8 cellular contexts compared by ENCODE assay signal in the genomic region with DNA sequence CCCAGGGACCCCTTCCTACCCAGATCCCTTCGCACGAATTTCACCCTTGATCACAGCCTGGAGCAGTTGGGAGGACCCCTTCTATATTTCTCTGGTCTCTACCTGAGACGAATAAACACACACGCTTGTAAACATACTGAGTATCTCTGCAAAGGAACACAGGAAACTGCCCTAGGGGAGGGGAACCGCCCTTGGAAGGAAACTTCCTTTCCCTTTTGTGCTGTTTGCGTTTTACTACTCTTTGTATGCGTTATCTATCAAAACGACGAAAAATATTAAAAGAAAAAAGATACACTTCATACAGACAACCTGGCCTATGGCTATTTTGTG. TPM values are rescaled to one million over a fixed set of nuclear protein-coding genes. Genes with fewer than 3 reads are reported as not detected.
DNase-seq lines count a peak whose midpoint lies in the region; ATAC-seq and TF ChIP-seq lines count a peak whose summit lies in the region.

No MANE protein-coding gene starts in this region.

- peak overlapping the region; percentile 89 for H3K27ac Mint-ChIP-seq in activated naive CD4-positive, alpha-beta T cell treated with anti-CD3 and anti-CD28 coated beads, Interleukin-2, amount 10 ng/mL, durations not matched to agents 7 days and 5 days
- H3K27ac Mint-ChIP-seq in activated CD4-positive, alpha-beta memory T cell treated with anti-CD3 and anti-CD28 coated beads for 36 hours, result peak overlapping the region; percentile 86

- H3K9me3 Mint-ChIP-seq in activated naive CD4-positive, alpha-beta T cell treated with anti-CD3 and anti-CD28 coated beads, Interleukin-2, amount 10 ng/mL, durations not matched to agents 7 days and 5 days, result no peaks in the 10 kb centered on the region
- no peaks in the 10 kb centered on the region for H3K9me3 Mint-ChIP-seq in activated CD4-positive, alpha-beta memory T cell treated with anti-CD3 and anti-CD28 coated beads for 36 hours

- H2AFZ ChIP-seq in smooth muscle cell (ENCODE audit: low read depth), result peak overlapping the region; percentile 17

- H3K27ac ChIP-seq in smooth muscle cell (ENCODE audit: low read depth), result peak overlapping the region; percentile 54

- no peak for ATAC-seq in GM18870 (IDR thresholded peaks at IDR 0.05; ENCODE audit: unreplicated experiment)

- peaks cover 45% of the 10 kb centered on the region for H3K4me1 Mint-ChIP-seq in activated naive CD4-positive, alpha-beta T cell treated with anti-CD3 and anti-CD28 coated beads, Interleukin-2, amount 10 ng/mL, durations not matched to agents 7 days and 5 days
- H3K4me1 Mint-ChIP-seq in activated CD4-positive, alpha-beta memory T cell treated with anti-CD3 and anti-CD28 coated beads for 36 hours (ENCODE audit: low read depth), result peaks cover 38% of the 10 kb centered on the region

- intact Hi-C loops in activated CD4-positive, alpha-beta memory T cell treated with anti-CD3 and anti-CD28 coated beads for 36 hours (cut with micrococcal nuclease), result loop anchor here (1.0 to 5.0 kb wide), 5 partner anchors 21 to 824 kb away; a partner anchor contains a TSS

- no peaks in the 10 kb centered on the region for H3F3A ChIP-seq in smooth muscle cell (ENCODE audit: low read depth)

- H3K4me3 Mint-ChIP-seq in activated naive CD4-positive, alpha-beta T cell treated with anti-CD3 and anti-CD28 coated beads, Interleukin-2, amount 10 ng/mL, durations not matched to agents 7 days and 5 days, result peak overlapping the region; percentile 87
- H3K4me3 Mint-ChIP-seq in activated CD4-positive, alpha-beta memory T cell treated with anti-CD3 and anti-CD28 coated beads for 36 hours, result peak overlapping the region; percentile 87

- peaks cover 14% of the 10 kb centered on the region for H4K20me1 ChIP-seq in smooth muscle cell (ENCODE audit: low read depth)

- H3K4me1 ChIP-seq in smooth muscle cell (ENCODE audit: low read depth), result peaks cover 4% of the 10 kb centered on the region

- POLR2A ChIA-PET in activated CD4-positive, alpha-beta memory T cell treated with anti-CD3 and anti-CD28 coated beads for 36 hours (lab: Charles Lee), result interaction anchor here (0.5 to 1.6 kb wide), 6 partner anchors 8 to 89 kb away, joined by 3 to 8 read pairs (median 4); a partner anchor contains a TSS

- no peak for TF ChIP-seq CTCF in smooth muscle cell (IDR thresholded peaks at IDR 0.05; ENCODE audit: borderline replicate concordance, insufficient read depth, poor library complexity, severe bottlenecking)

- H3K27me3 Mint-ChIP-seq in activated naive CD4-positive, alpha-beta T cell treated with anti-CD3 and anti-CD28 coated beads, Interleukin-2, amount 10 ng/mL, durations not matched to agents 7 days and 5 days, result peaks cover 13% of the 10 kb centered on the region
- H3K27me3 Mint-ChIP-seq in activated CD4-positive, alpha-beta memory T cell treated with anti-CD3 and anti-CD28 coated beads for 36 hours, result no peaks in the 10 kb centered on the region

- peaks cover 32% of the 10 kb centered on the region for H3K36me3 Mint-ChIP-seq in activated naive CD4-positive, alpha-beta T cell treated with anti-CD3 and anti-CD28 coated beads, Interleukin-2, amount 10 ng/mL, durations not matched to agents 7 days and 5 days
- H3K36me3 Mint-ChIP-seq in activated CD4-positive, alpha-beta memory T cell treated with anti-CD3 and anti-CD28 coated beads for 36 hours, result peaks cover 21% of the 10 kb centered on the region

- H3K36me3 ChIP-seq in smooth muscle cell (ENCODE audit: low read depth), result peaks cover 3% of the 10 kb centered on the region

- H3K9ac ChIP-seq in smooth muscle cell (ENCODE audit: low read depth), result peak overlapping the region; percentile 92

- no peak for DNase-seq in activated naive CD4-positive, alpha-beta T cell treated with anti-CD3 and anti-CD28 coated beads, Interleukin-2, amount 10 ng/mL, durations not matched to agents 7 days and 5 days
- no peak for DNase-seq in activated naive CD4-positive, alpha-beta T cell treated with anti-CD3 and anti-CD28 coated beads, Interleukin-2, amount 50 U/mL, for 16 hours
- no peak for DNase-seq in activated CD4-positive, alpha-beta memory T cell treated with anti-CD3 and anti-CD28 coated beads for 36 hours
- peak; percentile 48 for DNase-seq in hepatic stellate cell (ENCODE audit: low spot score)
- DNase-seq in smooth muscle cell (lab: John Stamatoyannopoulos, UW; ENCODE audit: unreplicated experiment), result no peak
- DNase-seq in NCI-H1105 (lab: John Stamatoyannopoulos, UW), result no peak
- DNase-seq in COR-L47 (lab: John Stamatoyannopoulos, UW), result no peak

- H3K79me2 ChIP-seq in smooth muscle cell (ENCODE audit: low read depth), result peaks cover 37% of the 10 kb centered on the region

- H3K27me3 ChIP-seq in smooth muscle cell (ENCODE audit: low read depth), result no peaks in the 10 kb centered on the region

- WGBS in smooth muscle cell (ENCODE audit: low lambda C conversion rate), result 4% methylated on average over 9 of the region's 9 CpGs

- peak overlapping the region; percentile 92 for H3K4me2 ChIP-seq in smooth muscle cell

- peak overlapping the region; percentile 81 for H3K4me3 ChIP-seq in smooth muscle cell

- no peaks in the 10 kb centered on the region for H3K9me3 ChIP-seq in smooth muscle cell (replicated peaks; ENCODE audit: low read depth)

- CTCF ChIA-PET in activated naive CD4-positive, alpha-beta T cell treated with anti-CD3 and anti-CD28 coated beads, Interleukin-2, amount 10 ng/mL, durations not matched to agents 7 days and 5 days (lab: Charles Lee), result interaction anchor here (0.9 to 2.0 kb wide), 7 partner anchors 11 to 77 kb away, joined by 3 to 12 read pairs (median 5); no protein-coding TSS in a partner anchor
- CTCF ChIA-PET in activated CD4-positive, alpha-beta memory T cell treated with anti-CD3 and anti-CD28 coated beads for 36 hours (lab: Charles Lee), result interaction anchor here (1.0 to 2.3 kb wide), 9 partner anchors 8 to 180 kb away, joined by 3 to 17 read pairs (median 5); no protein-coding TSS in a partner anchor

RNA-seq across cellular contexts. Expression of a gene that starts 0.8 kb away (rescaled TPM):
- total RNA-seq in activated CD4-positive, alpha-beta memory T cell treated with anti-CD3 and anti-CD28 coated beads for 36 hours, result 10 to 100 TPM; 76.4 to 82.0 TPM
- total RNA-seq in smooth muscle cell, result 60.0 and 61.4 TPM in 2 replicates
- 49.5 and 60.4 TPM in 2 replicates for polyA plus RNA-seq in smooth muscle cell

RNA-seq across cellular contexts. Expression of a gene that starts 4.1 kb away (rescaled TPM):
- total RNA-seq in activated CD4-positive, alpha-beta memory T cell treated with anti-CD3 and anti-CD28 coated beads for 36 hours, result not detected
- total RNA-seq in smooth muscle cell, result not detected in 2 replicates
- 0.07 TPM in 1 of 2 replicates, not detected in the other for polyA plus RNA-seq in smooth muscle cell
